Comparison of ENCODE assay signal across 29 cellular contexts in genomic region chr9:125421156-125421555, GRCh38.
"Had no signal": no experiment of that assay in that cellular context is flagged by ENCODE, and none has a peak within 500 bp of the region (broad histone marks: within the 10 kb centered on the region; RNA-seq: fewer than 3 reads in every experiment).

No MANE protein-coding gene starts in this region.

- H3K36me3 Mint-ChIP-seq: naive thymus-derived CD4-positive, alpha-beta T cell; natural killer cell; neural progenitor cell; stimulated activated memory B cell treated with anti-CD40 and anti-IgM and Interleukin-4, amounts not matched to agents 10 μg/mL and 1 μg/mL and 100 μg/mL, for 72 hours; type B pancreatic cell had no signal

- H3K4me1 Mint-ChIP-seq: naive thymus-derived CD4-positive, alpha-beta T cell; natural killer cell; neural progenitor cell; stimulated activated memory B cell treated with anti-CD40 and anti-IgM and Interleukin-4, amounts not matched to agents 10 μg/mL and 1 μg/mL and 100 μg/mL, for 72 hours; stimulated activated naive CD8-positive, alpha-beta T cell treated with anti-CD3 and anti-CD28 coated beads, Interleukin-15, amount 100 ng/mL, for 72 hours had no signal

- H3K9ac ChIP-seq: neural progenitor cell had no signal

- H3K27me3 Mint-ChIP-seq: stimulated activated memory B cell treated with anti-CD40 and anti-IgM and Interleukin-4, amounts not matched to agents 10 μg/mL and 1 μg/mL and 100 μg/mL, for 72 hours; stimulated activated naive CD8-positive, alpha-beta T cell treated with anti-CD3 and anti-CD28 coated beads, Interleukin-15, amount 100 ng/mL, for 72 hours had no signal

- FAIRE-seq: pancreas had no signal

- ATAC-seq: naive thymus-derived CD4-positive, alpha-beta T cell; natural killer cell; pancreas; sciatic nerve; stimulated activated memory B cell treated with anti-CD40 and anti-IgM and Interleukin-4, amounts not matched to agents 10 μg/mL and 1 μg/mL and 100 μg/mL, for 72 hours; stimulated activated naive CD8-positive, alpha-beta T cell treated with anti-CD3 and anti-CD28 coated beads, Interleukin-15, amount 100 ng/mL, for 72 hours; stimulated activated naive CD8-positive, alpha-beta T cell treated with anti-CD3 and anti-CD28 coated beads, Interleukin-15, Interleukin-2, amounts not matched to agents 100 U/mL and 50 U/mL, for 24 hours had no signal

- H3K4me3 ChIP-seq: neural progenitor cell, pancreas, prostate gland, skin epidermis, smooth muscle cell, spleen, suprapubic skin, testis, tibial artery, transverse colon, upper lobe of right lung, uterus had no signal

- H3K4me3 Mint-ChIP-seq: naive thymus-derived CD4-positive, alpha-beta T cell; natural killer cell; nephron; neural progenitor cell; stimulated activated memory B cell treated with anti-CD40 and anti-IgM and Interleukin-4, amounts not matched to agents 10 μg/mL and 1 μg/mL and 100 μg/mL, for 72 hours; stimulated activated naive CD8-positive, alpha-beta T cell treated with anti-CD3 and anti-CD28 coated beads, Interleukin-15, amount 100 ng/mL, for 72 hours; type B pancreatic cell had no signal

- H3K27ac ChIP-seq: neural progenitor cell, pancreas, prostate gland, skin epidermis, spleen, suprapubic skin, testis, tibial artery, transverse colon, upper lobe of right lung, uterus had no signal

- H3K9me3 ChIP-seq: pancreas, prostate gland, spleen, suprapubic skin, testis, tibial artery, transverse colon, upper lobe of right lung, uterus had no signal

- H3K4me2 ChIP-seq: neural progenitor cell, smooth muscle cell had no signal

- DNase-seq: naive thymus-derived CD4-positive, alpha-beta T cell; natural killer cell; occipital lobe; retina; spleen; stimulated activated CD4-positive, alpha-beta T cell treated with anti-CD3 and anti-CD28 coated beads, Interleukin-12 subunit alpha, Interleukin-12 subunit beta, amount 100 ng/mL, for 4 hours; stimulated activated CD4-positive, alpha-beta T cell treated with anti-CD3 and anti-CD28 coated beads, Interleukin-1b, Interleukin-23, amount 100 ng/mL, for 48 hours; stimulated activated CD4-positive, alpha-beta T cell treated with anti-CD3 and anti-CD28 coated beads, Interleukin-4, amount 100 ng/mL, for 1 hour; stimulated activated CD4-positive, alpha-beta T cell treated with anti-CD3 and anti-CD28 coated beads, Interleukin-4, amount 100 ng/mL, for 4 hours; stimulated activated CD8-positive, alpha-beta memory T cell treated with anti-CD3 and anti-CD28 coated beads, Interleukin-4, amount 100 ng/mL, for 48 hours; stimulated activated naive CD4-positive, alpha-beta T cell; stimulated activated naive CD8-positive, alpha-beta T cell treated with anti-CD3 and anti-CD28 coated beads, Interleukin-15, amount 100 ng/mL, for 72 hours; stimulated activated naive CD8-positive, alpha-beta T cell treated with anti-CD3 and anti-CD28 coated beads, Interleukin-15, Interleukin-2, amounts not matched to agents 100 U/mL and 50 U/mL, for 24 hours; substantia nigra; testis; tibial artery; transverse colon; upper lobe of right lung; uterus had no signal

- H3K36me3 ChIP-seq: neural progenitor cell, pancreas, prostate gland, spleen, suprapubic skin, tibial artery, transverse colon, upper lobe of right lung, uterus had no signal

- H3K27ac Mint-ChIP-seq: naive thymus-derived CD4-positive, alpha-beta T cell; natural killer cell; neural progenitor cell; stimulated activated memory B cell treated with anti-CD40 and anti-IgM and Interleukin-4, amounts not matched to agents 10 μg/mL and 1 μg/mL and 100 μg/mL, for 72 hours; stimulated activated naive CD8-positive, alpha-beta T cell treated with anti-CD3 and anti-CD28 coated beads, Interleukin-15, amount 100 ng/mL, for 72 hours; type B pancreatic cell had no signal

- H3K9me3 Mint-ChIP-seq: naive thymus-derived CD4-positive, alpha-beta T cell; natural killer cell; nephron; neural progenitor cell; stimulated activated memory B cell treated with anti-CD40 and anti-IgM and Interleukin-4, amounts not matched to agents 10 μg/mL and 1 μg/mL and 100 μg/mL, for 72 hours; stimulated activated naive CD8-positive, alpha-beta T cell treated with anti-CD3 and anti-CD28 coated beads, Interleukin-15, amount 100 ng/mL, for 72 hours; type B pancreatic cell had no signal

- H2AFZ ChIP-seq: neural progenitor cell had no signal

- H3K4me1 ChIP-seq: neural progenitor cell, pancreas, prostate gland, spleen, suprapubic skin, tibial artery, upper lobe of right lung, uterus had no signal

- H3K27me3 ChIP-seq: neural progenitor cell, pancreas, spleen, suprapubic skin, testis, tibial artery, transverse colon, upper lobe of right lung, uterus had no signal
